2 cellular contexts compared by ENCODE assay signal in the genomic region with DNA sequence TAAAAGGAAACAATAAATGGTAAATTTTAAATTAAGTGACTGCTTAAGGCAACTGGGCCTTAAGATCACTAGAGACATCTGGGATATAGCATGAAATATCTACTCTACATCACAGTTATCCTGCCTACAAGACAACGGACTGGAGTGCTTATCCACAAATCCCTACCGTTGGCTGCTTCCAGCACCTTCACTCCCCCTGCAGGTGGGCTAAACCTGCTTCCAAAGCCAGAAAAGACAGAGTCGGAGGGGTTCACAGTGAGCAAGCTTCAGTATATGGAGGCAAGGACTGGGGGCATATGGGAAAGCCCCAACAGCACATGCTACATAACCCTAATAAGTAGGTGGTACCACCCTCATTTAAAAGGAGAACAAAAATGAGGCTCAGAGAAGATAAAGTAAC.
TF ChIP-seq lines count a peak whose summit lies in the region.

No MANE protein-coding gene starts in this region.

TF ChIP-seq in GM23338, 12 proteins besides CTCF, POLR2A, EP300 and RAD21 (continues in another document):
- TF ChIP-seq JUNB (IDR thresholded peaks at IDR 0.05; ENCODE audit: unreplicated experiment), result no peak
- TF ChIP-seq, protein P1, sequence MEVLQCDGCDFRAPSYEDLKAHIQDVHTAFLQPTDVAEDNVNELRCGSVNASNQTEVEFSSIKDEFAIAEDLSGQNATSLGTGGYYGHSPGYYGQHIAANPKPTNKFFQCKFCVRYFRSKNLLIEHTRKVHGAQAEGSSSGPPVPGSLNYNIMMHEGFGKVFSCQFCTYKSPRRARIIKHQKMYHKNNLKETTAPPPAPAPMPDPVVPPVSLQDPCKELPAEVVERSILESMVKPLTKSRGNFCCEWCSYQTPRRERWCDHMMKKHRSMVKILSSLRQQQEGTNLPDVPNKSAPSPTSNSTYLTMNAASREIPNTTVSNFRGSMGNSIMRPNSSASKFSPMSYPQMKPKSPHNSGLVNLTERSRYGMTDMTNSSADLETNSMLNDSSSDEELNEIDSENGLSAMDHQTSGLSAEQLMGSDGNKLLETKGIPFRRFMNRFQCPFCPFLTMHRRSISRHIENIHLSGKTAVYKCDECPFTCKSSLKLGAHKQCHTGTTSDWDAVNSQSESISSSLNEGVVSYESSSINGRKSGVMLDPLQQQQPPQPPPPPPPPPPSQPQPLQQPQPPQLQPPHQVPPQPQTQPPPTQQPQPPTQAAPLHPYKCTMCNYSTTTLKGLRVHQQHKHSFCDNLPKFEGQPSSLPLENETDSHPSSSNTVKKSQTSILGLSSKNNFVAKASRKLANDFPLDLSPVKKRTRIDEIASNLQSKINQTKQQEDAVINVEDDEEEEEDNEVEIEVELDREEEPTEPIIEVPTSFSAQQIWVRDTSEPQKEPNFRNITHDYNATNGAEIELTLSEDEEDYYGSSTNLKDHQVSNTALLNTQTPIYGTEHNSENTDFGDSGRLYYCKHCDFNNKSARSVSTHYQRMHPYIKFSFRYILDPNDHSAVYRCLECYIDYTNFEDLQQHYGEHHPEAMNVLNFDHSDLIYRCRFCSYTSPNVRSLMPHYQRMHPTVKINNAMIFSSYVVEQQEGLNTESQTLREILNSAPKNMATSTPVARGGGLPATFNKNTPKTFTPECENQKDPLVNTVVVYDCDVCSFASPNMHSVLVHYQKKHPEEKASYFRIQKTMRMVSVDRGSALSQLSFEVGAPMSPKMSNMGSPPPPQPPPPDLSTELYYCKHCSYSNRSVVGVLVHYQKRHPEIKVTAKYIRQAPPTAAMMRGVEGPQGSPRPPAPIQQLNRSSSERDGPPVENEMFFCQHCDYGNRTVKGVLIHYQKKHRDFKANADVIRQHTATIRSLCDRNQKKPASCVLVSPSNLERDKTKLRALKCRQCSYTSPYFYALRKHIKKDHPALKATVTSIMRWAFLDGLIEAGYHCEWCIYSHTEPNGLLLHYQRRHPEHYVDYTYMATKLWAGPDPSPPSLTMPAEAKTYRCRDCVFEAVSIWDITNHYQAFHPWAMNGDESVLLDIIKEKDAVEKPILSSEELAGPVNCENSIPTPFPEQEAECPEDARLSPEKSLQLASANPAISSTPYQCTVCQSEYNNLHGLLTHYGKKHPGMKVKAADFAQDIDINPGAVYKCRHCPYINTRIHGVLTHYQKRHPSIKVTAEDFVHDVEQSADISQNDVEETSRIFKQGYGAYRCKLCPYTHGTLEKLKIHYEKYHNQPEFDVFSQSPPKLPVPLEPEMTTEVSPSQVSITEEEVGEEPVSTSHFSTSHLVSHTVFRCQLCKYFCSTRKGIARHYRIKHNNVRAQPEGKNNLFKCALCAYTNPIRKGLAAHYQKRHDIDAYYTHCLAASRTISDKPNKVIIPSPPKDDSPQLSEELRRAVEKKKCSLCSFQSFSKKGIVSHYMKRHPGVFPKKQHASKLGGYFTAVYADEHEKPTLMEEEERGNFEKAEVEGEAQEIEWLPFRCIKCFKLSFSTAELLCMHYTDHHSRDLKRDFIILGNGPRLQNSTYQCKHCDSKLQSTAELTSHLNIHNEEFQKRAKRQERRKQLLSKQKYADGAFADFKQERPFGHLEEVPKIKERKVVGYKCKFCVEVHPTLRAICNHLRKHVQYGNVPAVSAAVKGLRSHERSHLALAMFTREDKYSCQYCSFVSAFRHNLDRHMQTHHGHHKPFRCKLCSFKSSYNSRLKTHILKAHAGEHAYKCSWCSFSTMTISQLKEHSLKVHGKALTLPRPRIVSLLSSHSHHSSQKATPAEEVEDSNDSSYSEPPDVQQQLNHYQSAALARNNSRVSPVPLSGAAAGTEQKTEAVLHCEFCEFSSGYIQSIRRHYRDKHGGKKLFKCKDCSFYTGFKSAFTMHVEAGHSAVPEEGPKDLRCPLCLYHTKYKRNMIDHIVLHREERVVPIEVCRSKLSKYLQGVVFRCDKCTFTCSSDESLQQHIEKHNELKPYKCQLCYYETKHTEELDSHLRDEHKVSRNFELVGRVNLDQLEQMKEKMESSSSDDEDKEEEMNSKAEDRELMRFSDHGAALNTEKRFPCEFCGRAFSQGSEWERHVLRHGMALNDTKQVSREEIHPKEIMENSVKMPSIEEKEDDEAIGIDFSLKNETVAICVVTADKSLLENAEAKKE (CRISPR knock-in tag; IDR thresholded peaks at IDR 0.05), result no peak
- TF ChIP-seq ZNF114 (CRISPR knock-in tag; IDR thresholded peaks at IDR 0.05), result no peak
- TF ChIP-seq, protein P2, sequence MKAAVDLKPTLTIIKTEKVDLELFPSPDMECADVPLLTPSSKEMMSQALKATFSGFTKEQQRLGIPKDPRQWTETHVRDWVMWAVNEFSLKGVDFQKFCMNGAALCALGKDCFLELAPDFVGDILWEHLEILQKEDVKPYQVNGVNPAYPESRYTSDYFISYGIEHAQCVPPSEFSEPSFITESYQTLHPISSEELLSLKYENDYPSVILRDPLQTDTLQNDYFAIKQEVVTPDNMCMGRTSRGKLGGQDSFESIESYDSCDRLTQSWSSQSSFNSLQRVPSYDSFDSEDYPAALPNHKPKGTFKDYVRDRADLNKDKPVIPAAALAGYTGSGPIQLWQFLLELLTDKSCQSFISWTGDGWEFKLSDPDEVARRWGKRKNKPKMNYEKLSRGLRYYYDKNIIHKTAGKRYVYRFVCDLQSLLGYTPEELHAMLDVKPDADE (IDR thresholded peaks at IDR 0.05), result no peak
- TF ChIP-seq POLR2AphosphoS5 (IDR thresholded peaks at IDR 0.05; ENCODE audit: low read depth), result no peak
- no peak for TF ChIP-seq EZH2 (IDR thresholded peaks at IDR 0.05; ENCODE audit: low read depth, unreplicated experiment)
- no peak for TF ChIP-seq STAT1 (IDR thresholded peaks at IDR 0.05; ENCODE audit: unreplicated experiment)
- TF ChIP-seq, protein P3, sequence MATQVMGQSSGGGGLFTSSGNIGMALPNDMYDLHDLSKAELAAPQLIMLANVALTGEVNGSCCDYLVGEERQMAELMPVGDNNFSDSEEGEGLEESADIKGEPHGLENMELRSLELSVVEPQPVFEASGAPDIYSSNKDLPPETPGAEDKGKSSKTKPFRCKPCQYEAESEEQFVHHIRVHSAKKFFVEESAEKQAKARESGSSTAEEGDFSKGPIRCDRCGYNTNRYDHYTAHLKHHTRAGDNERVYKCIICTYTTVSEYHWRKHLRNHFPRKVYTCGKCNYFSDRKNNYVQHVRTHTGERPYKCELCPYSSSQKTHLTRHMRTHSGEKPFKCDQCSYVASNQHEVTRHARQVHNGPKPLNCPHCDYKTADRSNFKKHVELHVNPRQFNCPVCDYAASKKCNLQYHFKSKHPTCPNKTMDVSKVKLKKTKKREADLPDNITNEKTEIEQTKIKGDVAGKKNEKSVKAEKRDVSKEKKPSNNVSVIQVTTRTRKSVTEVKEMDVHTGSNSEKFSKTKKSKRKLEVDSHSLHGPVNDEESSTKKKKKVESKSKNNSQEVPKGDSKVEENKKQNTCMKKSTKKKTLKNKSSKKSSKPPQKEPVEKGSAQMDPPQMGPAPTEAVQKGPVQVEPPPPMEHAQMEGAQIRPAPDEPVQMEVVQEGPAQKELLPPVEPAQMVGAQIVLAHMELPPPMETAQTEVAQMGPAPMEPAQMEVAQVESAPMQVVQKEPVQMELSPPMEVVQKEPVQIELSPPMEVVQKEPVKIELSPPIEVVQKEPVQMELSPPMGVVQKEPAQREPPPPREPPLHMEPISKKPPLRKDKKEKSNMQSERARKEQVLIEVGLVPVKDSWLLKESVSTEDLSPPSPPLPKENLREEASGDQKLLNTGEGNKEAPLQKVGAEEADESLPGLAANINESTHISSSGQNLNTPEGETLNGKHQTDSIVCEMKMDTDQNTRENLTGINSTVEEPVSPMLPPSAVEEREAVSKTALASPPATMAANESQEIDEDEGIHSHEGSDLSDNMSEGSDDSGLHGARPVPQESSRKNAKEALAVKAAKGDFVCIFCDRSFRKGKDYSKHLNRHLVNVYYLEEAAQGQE (IDR thresholded peaks at IDR 0.05; ENCODE audit: unreplicated experiment), result no peak
- no peak for TF ChIP-seq NANOG (IDR thresholded peaks at IDR 0.05; ENCODE audit: borderline replicate concordance)
- TF ChIP-seq EZH2phosphoT487 (IDR thresholded peaks at IDR 0.05; ENCODE audit: unreplicated experiment), result no peak

TF ChIP-seq in H1, 55 proteins besides CTCF, POLR2A, EP300 and RAD21:
- TF ChIP-seq BACH1 (IDR thresholded peaks at IDR 0.05; ENCODE audit: low read length), result no peak
- no peak for TF ChIP-seq KDM1A (IDR thresholded peaks at IDR 0.05; ENCODE audit: borderline replicate concordance, low read length)
- no peak for TF ChIP-seq EGR1 (IDR thresholded peaks at IDR 0.05; ENCODE audit: borderline replicate concordance, low read depth, low read length)
- no peak for TF ChIP-seq FOSL1 (IDR thresholded peaks at IDR 0.05; ENCODE audit: insufficient read depth, low read depth, low read length)
- TF ChIP-seq SUZ12 (IDR thresholded peaks at IDR 0.05; ENCODE audit: low read length), result no peak
- no peak for TF ChIP-seq GABPA (IDR thresholded peaks at IDR 0.05; ENCODE audit: borderline replicate concordance, insufficient read depth, low read length)
- TF ChIP-seq MAFK (IDR thresholded peaks at IDR 0.05; ENCODE audit: low read depth, low read length), result no peak
- no peak for TF ChIP-seq NRF1 (IDR thresholded peaks at IDR 0.05; ENCODE audit: low read depth, low read length)
- TF ChIP-seq, protein P4, sequence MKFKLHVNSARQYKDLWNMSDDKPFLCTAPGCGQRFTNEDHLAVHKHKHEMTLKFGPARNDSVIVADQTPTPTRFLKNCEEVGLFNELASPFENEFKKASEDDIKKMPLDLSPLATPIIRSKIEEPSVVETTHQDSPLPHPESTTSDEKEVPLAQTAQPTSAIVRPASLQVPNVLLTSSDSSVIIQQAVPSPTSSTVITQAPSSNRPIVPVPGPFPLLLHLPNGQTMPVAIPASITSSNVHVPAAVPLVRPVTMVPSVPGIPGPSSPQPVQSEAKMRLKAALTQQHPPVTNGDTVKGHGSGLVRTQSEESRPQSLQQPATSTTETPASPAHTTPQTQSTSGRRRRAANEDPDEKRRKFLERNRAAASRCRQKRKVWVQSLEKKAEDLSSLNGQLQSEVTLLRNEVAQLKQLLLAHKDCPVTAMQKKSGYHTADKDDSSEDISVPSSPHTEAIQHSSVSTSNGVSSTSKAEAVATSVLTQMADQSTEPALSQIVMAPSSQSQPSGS (IDR thresholded peaks at IDR 0.05; ENCODE audit: low read length), result no peak
- no peak for TF ChIP-seq KDM4A (IDR thresholded peaks at IDR 0.05; ENCODE audit: low read depth, low read length, severe bottlenecking)
- no peak for TF ChIP-seq JUND (IDR thresholded peaks at IDR 0.05; ENCODE audit: low read length)
- no peak for TF ChIP-seq POU5F1 (IDR thresholded peaks at IDR 0.05; ENCODE audit: low read depth, low read length)
